Comparison of ENCODE assay signal across 8 cellular contexts in genomic region chr2:225660262-225661091, GRCh38.
DNase-seq lines count a peak whose midpoint lies in the region; ATAC-seq lines count a peak whose summit lies in the region.

No MANE protein-coding gene starts in this region.

- DNase-seq in CD4-positive, alpha-beta memory T cell, result peak; percentile 51 to 63 (median 61)
- DNase-seq in NCI-H524 (lab: John Stamatoyannopoulos, UW) (peak; percentile 0 to 76), mesendoderm (peak; percentile 54)
- DNase-seq in activated CD4-positive, alpha-beta T cell treated with anti-CD3 and anti-CD28 coated beads, Interleukin-2, amount 50 U/mL, for 4 hours, result peak; percentile 72 to 76
- DNase-seq in effector CD4-positive, alpha-beta T cell, result peak; percentile 66
- DNase-seq in stimulated activated CD8-positive, alpha-beta memory T cell treated with anti-CD3 and anti-CD28 coated beads, Interleukin-2, amount 100 ng/mL, for 48 hours (ENCODE audit: low read depth in 2 of 2), result peak; percentile 61 to 69

- H2BK5ac ChIP-seq in mesendoderm (ENCODE audit: low read length), result no peak overlapping the region

- H3K4me3 ChIP-seq in CD4-positive, alpha-beta memory T cell (ENCODE audit: low read length in 2 of 2), result no peak overlapping the region
- H3K4me3 ChIP-seq in mesendoderm (ENCODE audit: low read length), result no peak overlapping the region

- WGBS in mesendoderm (ENCODE audit: extremely low coverage, insufficient coverage, low lambda C conversion rate), result no CpG with 5 or more reads among the region's 11 CpGs

- peaks cover 10 to 15% of the 10 kb centered on the region in 2 donors for H3K27me3 Mint-ChIP-seq in CD4-positive, alpha-beta memory T cell

- H3K9me3 ChIP-seq in CD4-positive, alpha-beta memory T cell (ENCODE audit: control insufficient read depth in 1 of 2, low read length in 2 of 2), result no peaks in the 10 kb centered on the region

- no peaks in the 10 kb centered on the region for H3K4me1 ChIP-seq in CD4-positive, alpha-beta memory T cell (ENCODE audit: insufficient read depth, low read length)
- H3K4me1 ChIP-seq in mesendoderm (ENCODE audit: control insufficient read depth, low read depth, low read length), result no peaks in the 10 kb centered on the region

- H3K36me3 Mint-ChIP-seq in CD4-positive, alpha-beta memory T cell, result no peaks in the 10 kb centered on the region

- H3K27me3 ChIP-seq in CD4-positive, alpha-beta memory T cell (ENCODE audit: insufficient read depth, low read length), result no peaks in the 10 kb centered on the region
- no peaks in the 10 kb centered on the region for H3K27me3 ChIP-seq in mesendoderm (ENCODE audit: insufficient read depth, low read length, poor library complexity)

- ATAC-seq in GM19324 (IDR thresholded peaks at IDR 0.05; ENCODE audit: low FRiP score, unreplicated experiment) (peak; percentile 60), HG03439 (IDR thresholded peaks at IDR 0.05; ENCODE audit: unreplicated experiment) (peak; percentile 86)

- H3K27ac ChIP-seq in CD4-positive, alpha-beta memory T cell (ENCODE audit: low read depth, low read length), result no peak overlapping the region
- H3K27ac ChIP-seq in mesendoderm (ENCODE audit: low read depth, low read length), result no peak overlapping the region

- H2BK15ac ChIP-seq in mesendoderm (replicated peaks; ENCODE audit: low read depth), result no peak overlapping the region

- no peak overlapping the region for H2AK5ac ChIP-seq in mesendoderm (ENCODE audit: low read length)

- H3K9ac ChIP-seq in mesendoderm (ENCODE audit: low read length), result no peak overlapping the region

- no peak overlapping the region for H3K4me2 ChIP-seq in mesendoderm (ENCODE audit: low read length)

- POLR2A ChIA-PET in CD4-positive, alpha-beta memory T cell (lab: Charles Lee; ENCODE audit: partially characterized antibody), result no interaction called here

- H3K23ac ChIP-seq in mesendoderm (ENCODE audit: low read length), result no peak overlapping the region

- no peak overlapping the region for H3K27ac Mint-ChIP-seq in CD4-positive, alpha-beta memory T cell

- no peaks in the 10 kb centered on the region for H3K9me3 Mint-ChIP-seq in CD4-positive, alpha-beta memory T cell

- H2BK120ac ChIP-seq in mesendoderm (ENCODE audit: low read depth, low read length), result no peak overlapping the region

- H3K56ac ChIP-seq in mesendoderm (ENCODE audit: low read length), result no peak overlapping the region

- no peak overlapping the region for H3K4ac ChIP-seq in mesendoderm (ENCODE audit: low read depth, low read length)

- H4K5ac ChIP-seq in mesendoderm (ENCODE audit: low read length), result no peak overlapping the region

- H4K8ac ChIP-seq in mesendoderm (ENCODE audit: low read depth, low read length), result no peak overlapping the region

- CTCF ChIA-PET in CD4-positive, alpha-beta memory T cell (lab: Charles Lee; ENCODE audit: partially characterized antibody), result interaction anchor here (0.7 to 4.2 kb wide), 22 partner anchors 8 to 1302 kb away, joined by 3 to 32 read pairs (median 4); no protein-coding TSS in a partner anchor

- H3K36me3 ChIP-seq in CD4-positive, alpha-beta memory T cell (ENCODE audit: insufficient read depth, low read length), result no peaks in the 10 kb centered on the region
- no peaks in the 10 kb centered on the region for H3K36me3 ChIP-seq in mesendoderm (ENCODE audit: control insufficient read depth, insufficient read depth, low read length)

- intact Hi-C loops in CD4-positive, alpha-beta memory T cell (cut with micrococcal nuclease), result loop anchor here (1.0 kb wide), 1 partner anchor 658 kb away; no protein-coding TSS in a partner anchor

- H3K18ac ChIP-seq in mesendoderm (ENCODE audit: low read length), result no peak overlapping the region

- H3K79me1 ChIP-seq in mesendoderm (ENCODE audit: low read length), result no peaks in the 10 kb centered on the region

- H3K79me2 ChIP-seq in mesendoderm (ENCODE audit: control insufficient read depth, insufficient read depth, low read length), result no peaks in the 10 kb centered on the region

- peaks cover 0 to 2% (median under 1%) of the 10 kb centered on the region in 4 donors for H3K4me1 Mint-ChIP-seq in CD4-positive, alpha-beta memory T cell

- no peak overlapping the region for H3K4me3 Mint-ChIP-seq in CD4-positive, alpha-beta memory T cell
